ENCODE assay signal across 8 cellular contexts in genomic region chr1:208207388-208208131, GRCh38. TPM values are rescaled to one million over a fixed set of nuclear protein-coding genes. Genes with fewer than 3 reads are reported as not detected.
DNase-seq lines count a peak whose midpoint lies in the region; ATAC-seq and TF ChIP-seq lines count a peak whose summit lies in the region.

No MANE protein-coding gene starts in this region.

- no CpG with 5 or more reads among the region's 10 CpGs for WGBS in mesendoderm (ENCODE audit: extremely low coverage, insufficient coverage, low lambda C conversion rate)

- H2BK5ac ChIP-seq in mesendoderm (ENCODE audit: low read length), result no peak overlapping the region

- H3K79me2 ChIP-seq in mesendoderm (ENCODE audit: control insufficient read depth, insufficient read depth, low read length), result peaks cover 7% of the 10 kb centered on the region

- H3K23ac ChIP-seq in mesendoderm (ENCODE audit: low read length), result no peak overlapping the region

- ATAC-seq in GM21723 (IDR thresholded peaks at IDR 0.05; ENCODE audit: unreplicated experiment) (no peak), GM19351 (IDR thresholded peaks at IDR 0.05; ENCODE audit: unreplicated experiment) (no peak), GM19467 (IDR thresholded peaks at IDR 0.05; ENCODE audit: unreplicated experiment) (no peak)

- H2AK5ac ChIP-seq in mesendoderm (ENCODE audit: low read length), result no peak overlapping the region

- no peak overlapping the region for H4K5ac ChIP-seq in mesendoderm (ENCODE audit: low read length)

- H3K4me1 ChIP-seq in mesendoderm (ENCODE audit: control insufficient read depth, low read depth, low read length), result peaks cover 28% of the 10 kb centered on the region

- no peak overlapping the region for H3K4me3 ChIP-seq in AG09309 (ENCODE audit: control insufficient read depth, low read depth, low read length)
- no peak overlapping the region for H3K4me3 ChIP-seq in cardiac fibroblast (replicated peaks in 1 of 2; ENCODE audit: low read depth in 2 of 2, low read length in 2 of 2)
- no peak overlapping the region for H3K4me3 ChIP-seq in mesendoderm (ENCODE audit: low read length)

- H3K18ac ChIP-seq in mesendoderm (ENCODE audit: low read length), result peak overlapping the region; percentile 31

- H3K4ac ChIP-seq in mesendoderm (ENCODE audit: low read depth, low read length), result no peak overlapping the region

- no peak overlapping the region for H3K9ac ChIP-seq in mesendoderm (ENCODE audit: low read length)

- TF ChIP-seq CTCF in AG09309 (IDR thresholded peaks at IDR 0.05; ENCODE audit: control insufficient read depth, insufficient read depth, low read depth, low read length, missing control alignments), result no peak
- TF ChIP-seq CTCF in cardiac fibroblast (IDR thresholded peaks at IDR 0.05; ENCODE audit: low read depth, low read length), result no peak

- no peaks in the 10 kb centered on the region for H3K27me3 ChIP-seq in mesendoderm (ENCODE audit: insufficient read depth, low read length, poor library complexity)

- H2BK120ac ChIP-seq in mesendoderm (ENCODE audit: low read depth, low read length), result no peak overlapping the region

- H2BK15ac ChIP-seq in mesendoderm (replicated peaks; ENCODE audit: low read depth), result no peak overlapping the region

- H3K36me3 ChIP-seq in mesendoderm (ENCODE audit: control insufficient read depth, insufficient read depth, low read length), result peaks cover 9% of the 10 kb centered on the region

- no peak overlapping the region for H3K27ac ChIP-seq in mesendoderm (ENCODE audit: low read depth, low read length)

- peak overlapping the region; percentile 22 for H3K56ac ChIP-seq in mesendoderm (ENCODE audit: low read length)

- no peak overlapping the region for H4K8ac ChIP-seq in mesendoderm (ENCODE audit: low read depth, low read length)

- no peak overlapping the region for H3K4me2 ChIP-seq in mesendoderm (ENCODE audit: low read length)

- peaks cover 14% of the 10 kb centered on the region for H3K79me1 ChIP-seq in mesendoderm (ENCODE audit: low read length)

- DNase-seq in AG09309 (ENCODE audit: low read depth) (peak; percentile 69), MV-4-11 (lab: John Stamatoyannopoulos, UW) (peak; percentile 89), cardiac fibroblast (ENCODE audit: low read depth in 2 of 2) (peak; percentile 98 to 99), mesendoderm (peak; percentile 69), NCI-H1092 treated with DMSO at 0.1 percent for 48 hours (lab: John Stamatoyannopoulos, UW) (no peak)

RNA-seq across cellular contexts. Expression of gene PLXNA2, which starts 36.6 kb away (rescaled TPM):
- polyA plus RNA-seq in mesendoderm (2013, experiment 1 of 2), result 7.9 TPM
- 7.4 TPM for polyA plus RNA-seq in mesendoderm (2013, experiment 2 of 2)
